In the genomic region with DNA sequence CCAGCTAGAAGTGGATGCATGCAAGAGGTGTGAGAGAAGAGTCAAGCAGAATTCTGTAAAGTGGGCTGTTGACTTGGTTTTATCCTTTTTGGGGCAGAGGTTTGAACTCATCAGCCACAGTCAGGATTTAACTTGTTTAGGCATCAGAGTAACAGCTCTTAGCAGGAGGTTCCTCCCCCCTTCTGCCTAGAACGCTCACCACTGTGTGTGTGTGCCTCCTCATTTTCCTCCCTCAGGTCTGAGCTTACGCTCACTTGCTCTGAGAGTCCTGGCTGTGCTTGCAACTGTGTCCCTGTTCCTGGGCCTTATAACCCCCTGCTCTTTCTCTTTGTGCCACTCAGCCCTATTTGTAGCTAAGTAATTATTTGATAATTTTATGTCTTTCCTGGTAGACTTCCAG, we compare ENCODE assay signal across 15 cellular contexts.
DNase-seq lines count a peak whose midpoint lies in the region; ATAC-seq and TF ChIP-seq lines count a peak whose summit lies in the region.
"Had no signal": no experiment of that assay in that cellular context is flagged by ENCODE, and none has a peak within 500 bp of the region (broad histone marks: within the 10 kb centered on the region; RNA-seq: fewer than 3 reads in every experiment).

No MANE protein-coding gene starts in this region.

- no peaks in the 10 kb centered on the region for H3K36me3 ChIP-seq in neuronal stem cell (replicated peaks in 1 of 2; ENCODE audit: control insufficient read depth in 2 of 2, insufficient read depth in 2 of 2, low read length in 2 of 2)

- H3K9ac ChIP-seq in neuronal stem cell (ENCODE audit: low read depth, low read length, poor library complexity): no peak overlapping the region

- peak; percentile 88 for ATAC-seq in WTC11
- no peak for ATAC-seq in HG03025 (IDR thresholded peaks at IDR 0.05; ENCODE audit: low FRiP score, unreplicated experiment)
- ATAC-seq: GM12878, HCT116 had no signal

- no peak overlapping the region for H3K4ac ChIP-seq in neuronal stem cell (ENCODE audit: low read length)

- H4K8ac ChIP-seq in neuronal stem cell (ENCODE audit: low read depth, low read length): no peak overlapping the region

- TF ChIP-seq CTCF in WTC11 (IDR thresholded peaks at IDR 0.05) (no peak), GM13976 (IDR thresholded peaks at IDR 0.05; ENCODE audit: borderline replicate concordance, control extremely low read depth, extremely low read depth, insufficient read depth, missing control alignments) (no peak)

- no peak overlapping the region for H3K14ac ChIP-seq in neuronal stem cell (ENCODE audit: low read length)

- H3K4me2 ChIP-seq in neuronal stem cell (ENCODE audit: insufficient read depth, low read length, poor library complexity, severe bottlenecking): no peak overlapping the region

- peaks cover 4 to 6% of the 10 kb centered on the region in 2 donors for H3K9me3 ChIP-seq in neuronal stem cell (replicated peaks in 1 of 2; ENCODE audit: control insufficient read depth in 2 of 2, insufficient read depth in 1 of 2, low read depth in 1 of 2, low read length in 2 of 2)

- H3K18ac ChIP-seq in neuronal stem cell (ENCODE audit: low read length): no peak overlapping the region

- H3K27ac ChIP-seq in neuronal stem cell (replicated peaks; ENCODE audit: low read length): no peak overlapping the region

- no peak overlapping the region for H2BK12ac ChIP-seq in neuronal stem cell (ENCODE audit: low read length)

- POLR2A ChIA-PET in WTC11 (lab: Charles Lee): no interaction called here

- CTCF ChIA-PET in WTC11 (lab: Charles Lee): interaction anchor here (0.9 kb wide), 1 partner anchor 90 kb away, joined by 4 read pairs; no protein-coding TSS in a partner anchor

- peaks cover 9% of the 10 kb centered on the region for H3K4me1 Mint-ChIP-seq in WTC11
- H3K4me1 Mint-ChIP-seq: CD4-positive, alpha-beta memory T cell had no signal

- no peaks in the 10 kb centered on the region for H3K27me3 ChIP-seq in neuronal stem cell (ENCODE audit: control insufficient read depth in 3 of 3, insufficient read depth in 3 of 3, low read depth in 1 of 3, low read length in 3 of 3)

- no peaks in the 10 kb centered on the region for H3K79me1 ChIP-seq in neuronal stem cell (ENCODE audit: low read depth, low read length)

- H4K91ac ChIP-seq in neuronal stem cell (ENCODE audit: low read depth, low read length, poor library complexity): no peak overlapping the region

- no peak overlapping the region for H2BK15ac ChIP-seq in neuronal stem cell (ENCODE audit: low read length)

- no peak overlapping the region for H3K4me3 Mint-ChIP-seq in WTC11
- H3K4me3 Mint-ChIP-seq: CD4-positive, alpha-beta memory T cell; H9 had no signal

- no peak overlapping the region for H3K4me3 ChIP-seq in neuronal stem cell (ENCODE audit: low read length in 2 of 2)
- H3K4me3 ChIP-seq: GM12878 had no signal

- H2AFZ ChIP-seq in neuronal stem cell (ENCODE audit: low read length): peak overlapping the region; percentile 46

- no peak overlapping the region for H2BK5ac ChIP-seq in neuronal stem cell (ENCODE audit: low read length)

- H3K27me3 Mint-ChIP-seq in WTC11 (ENCODE audit: low read depth): no peaks in the 10 kb centered on the region

- H3K36me3 Mint-ChIP-seq in WTC11: no peaks in the 10 kb centered on the region
- H3K36me3 Mint-ChIP-seq: CD4-positive, alpha-beta memory T cell had no signal

- in situ Hi-C loops in GM13976 (cut with MboI; ENCODE audit: low sequenced_read_pairs, unreplicated experiment): no loop called here

- H3K27ac Mint-ChIP-seq in WTC11: peak overlapping the region; percentile 5; the same call in 1 of the 2 replicates
- H3K27ac Mint-ChIP-seq: CD4-positive, alpha-beta memory T cell; H9 had no signal

- no peak overlapping the region for H2AK5ac ChIP-seq in neuronal stem cell (ENCODE audit: low read depth, low read length)

- peaks cover 13% of the 10 kb centered on the region for H3K9me3 Mint-ChIP-seq in WTC11
- H3K9me3 Mint-ChIP-seq: H9 had no signal

- no CpG with 5 or more reads among the region's 2 CpGs for WGBS in neuronal stem cell (ENCODE audit: extremely low coverage in 2 of 2, insufficient read length in 2 of 2, insufficient replicate concordance in 1 of 2), 2 donors

- H2BK120ac ChIP-seq in neuronal stem cell (ENCODE audit: low read depth, low read length): no peak overlapping the region

- no peak for DNase-seq in WTC11 (ENCODE audit: low spot score)
- peak; percentile 15 for DNase-seq in iPS-NIHi7 (ENCODE audit: extremely low spot score)
- DNase-seq in neuronal stem cell (ENCODE audit: low spot score): no peak
- no peak for DNase-seq in COR-L47 (lab: John Stamatoyannopoulos, UW)
- DNase-seq in GM13976 (ENCODE audit: low spot score): no peak
- DNase-seq: C1 segment of cervical spinal cord; CD4-positive, alpha-beta memory T cell; DMS 273 treated with DMSO at 0.1 percent for 48 hours; DMS79; EL; GDM1; H9 had no signal

- H3K4me1 ChIP-seq in neuronal stem cell (ENCODE audit: control insufficient read depth in 2 of 2, insufficient read depth in 1 of 2, low read depth in 1 of 2, low read length in 2 of 2): peaks cover 4 to 16% of the 10 kb centered on the region in 2 donors

- no peak overlapping the region for H3K23ac ChIP-seq in neuronal stem cell (ENCODE audit: low read depth, low read length, poor library complexity)

TF ChIP-seq in WTC11, 78 proteins besides CTCF, POLR2A, EP300 and RAD21:
- TF ChIP-seq ZNF138 (CRISPR knock-in tag; conservative IDR thresholded peaks at IDR 0.05): no peak
- TF ChIP-seq MXD4 (CRISPR knock-in tag; IDR thresholded peaks at IDR 0.05; ENCODE audit: borderline replicate concordance): no peak
- no peak for TF ChIP-seq MAX (CRISPR knock-in tag; IDR thresholded peaks at IDR 0.05)
- TF ChIP-seq, protein P1, sequence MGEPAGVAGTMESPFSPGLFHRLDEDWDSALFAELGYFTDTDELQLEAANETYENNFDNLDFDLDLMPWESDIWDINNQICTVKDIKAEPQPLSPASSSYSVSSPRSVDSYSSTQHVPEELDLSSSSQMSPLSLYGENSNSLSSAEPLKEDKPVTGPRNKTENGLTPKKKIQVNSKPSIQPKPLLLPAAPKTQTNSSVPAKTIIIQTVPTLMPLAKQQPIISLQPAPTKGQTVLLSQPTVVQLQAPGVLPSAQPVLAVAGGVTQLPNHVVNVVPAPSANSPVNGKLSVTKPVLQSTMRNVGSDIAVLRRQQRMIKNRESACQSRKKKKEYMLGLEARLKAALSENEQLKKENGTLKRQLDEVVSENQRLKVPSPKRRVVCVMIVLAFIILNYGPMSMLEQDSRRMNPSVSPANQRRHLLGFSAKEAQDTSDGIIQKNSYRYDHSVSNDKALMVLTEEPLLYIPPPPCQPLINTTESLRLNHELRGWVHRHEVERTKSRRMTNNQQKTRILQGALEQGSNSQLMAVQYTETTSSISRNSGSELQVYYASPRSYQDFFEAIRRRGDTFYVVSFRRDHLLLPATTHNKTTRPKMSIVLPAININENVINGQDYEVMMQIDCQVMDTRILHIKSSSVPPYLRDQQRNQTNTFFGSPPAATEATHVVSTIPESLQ (CRISPR knock-in tag; IDR thresholded peaks at IDR 0.05): no peak
- TF ChIP-seq PREB (CRISPR knock-in tag; IDR thresholded peaks at IDR 0.05; ENCODE audit: borderline replicate concordance): no peak
- TF ChIP-seq CREM (CRISPR knock-in tag; IDR thresholded peaks at IDR 0.05): no peak
